Comparison of ENCODE assay signal across 11 cellular contexts in the genomic region with DNA sequence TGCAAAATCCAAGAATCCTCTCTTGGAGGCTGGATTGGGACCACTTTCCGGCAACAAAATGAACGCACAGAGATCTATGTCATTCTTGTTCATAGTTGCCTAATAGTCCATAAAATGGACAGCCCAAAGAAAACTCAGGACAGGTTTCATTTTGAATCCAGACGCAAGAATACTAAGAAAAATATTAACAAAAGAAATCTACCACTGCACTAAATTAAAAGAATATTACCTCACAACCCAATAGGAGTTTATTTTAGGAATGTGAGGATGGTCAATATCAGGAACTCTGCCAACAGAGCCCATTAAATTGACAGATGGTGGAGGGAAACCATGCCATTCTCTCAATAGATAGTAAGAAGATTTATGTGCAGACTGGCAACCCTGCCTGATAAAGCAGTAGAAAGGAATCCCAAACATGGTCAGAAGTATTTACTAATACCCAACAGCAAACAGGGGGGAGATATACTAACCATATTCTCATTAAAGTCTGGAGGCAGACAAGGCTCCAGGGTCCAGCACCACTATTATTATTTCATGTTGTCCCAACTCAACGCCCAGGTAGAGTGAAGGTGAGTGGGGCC.
"Had no signal": no experiment of that assay in that cellular context is flagged by ENCODE, and none has a peak within 500 bp of the region (broad histone marks: within the 10 kb centered on the region; RNA-seq: fewer than 3 reads in every experiment).

No MANE protein-coding gene starts in this region.

- H3K4me3 ChIP-seq: gastrocnemius medialis, hepatocyte, psoas muscle, sigmoid colon, testis had no signal

- H3K36me3 ChIP-seq: gastrocnemius medialis, sigmoid colon had no signal

- ATAC-seq: activated CD8-positive, alpha-beta memory T cell treated with anti-CD3 and anti-CD28 coated beads, Interleukin-2, amount 10 ng/mL, durations not matched to agents 7 days and 5 days; activated naive CD4-positive, alpha-beta T cell treated with anti-CD3 and anti-CD28 coated beads, Interleukin-2, amount 50 U/mL, for 72 hours; gastrocnemius medialis had no signal

- H3K9me3 ChIP-seq: gastrocnemius medialis, psoas muscle, sigmoid colon, testis had no signal

- H3K4me1 ChIP-seq: gastrocnemius medialis, psoas muscle, sigmoid colon, testis had no signal

- H3K79me2 ChIP-seq: hepatocyte had no signal

- H3K4me2 ChIP-seq: hepatocyte had no signal

- H3K27ac ChIP-seq: gastrocnemius medialis, hepatocyte, psoas muscle, sigmoid colon, testis had no signal

- H3K27me3 ChIP-seq: gastrocnemius medialis, hepatocyte, sigmoid colon, testis had no signal

- DNase-seq: activated CD4-positive, alpha-beta T cell treated with anti-CD3 and anti-CD28 coated beads, Interleukin-2, amount 50 U/mL, for 48 hours; activated CD8-positive, alpha-beta memory T cell treated with anti-CD3 and anti-CD28 coated beads, Interleukin-2, amount 10 ng/mL, durations not matched to agents 7 days and 5 days; activated T-cell treated with anti-CD3 and anti-CD28 coated beads, Interleukin-2, amount 50 U/mL, for 24 hours; anterior cingulate cortex; gastrocnemius medialis; psoas muscle; stimulated activated CD4-positive, alpha-beta T cell treated with anti-CD3 and anti-CD28 coated beads, Interleukin-4, amount 100 ng/mL, for 24 hours; testis had no signal

- H2AFZ ChIP-seq: hepatocyte had no signal
